ENCODE assay signal across 33 cellular contexts in the genomic region with DNA sequence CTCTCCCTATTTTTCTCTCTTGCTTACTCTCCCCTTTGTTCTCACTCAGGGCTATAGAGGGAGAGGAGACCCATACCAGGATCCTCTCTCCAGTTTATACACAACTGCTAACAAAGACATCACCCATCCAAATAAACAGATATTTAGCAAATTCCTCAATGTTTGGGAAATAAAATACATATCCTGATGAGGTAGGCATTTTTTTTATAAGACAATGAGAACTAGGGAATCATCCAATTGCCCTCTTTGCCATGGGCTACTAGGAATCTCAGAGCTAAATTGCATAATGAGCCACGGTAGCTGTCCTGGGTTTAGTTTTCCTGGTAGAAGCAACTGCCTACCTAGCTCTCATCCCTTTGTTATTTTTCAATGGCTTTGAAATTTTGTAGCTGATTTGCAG.
"Had no signal": no experiment of that assay in that cellular context is flagged by ENCODE, and none has a peak within 500 bp of the region (broad histone marks: within the 10 kb centered on the region; RNA-seq: fewer than 3 reads in every experiment).

No MANE protein-coding gene starts in this region.

- H3K27me3 Mint-ChIP-seq: activated B cell treated with CpG ODN at 0.5 μM for 24 hours; activated CD4-positive, alpha-beta memory T cell treated with anti-CD3 and anti-CD28 coated beads for 36 hours; activated CD8-positive, alpha-beta T cell treated with anti-CD3 and anti-CD28 coated beads for 36 hours; activated naive CD8-positive, alpha-beta T cell treated with anti-CD3 and anti-CD28 coated beads for 36 hours had no signal

- DNase-seq: activated B cell treated with CpG ODN at 0.5 μM for 24 hours; activated CD4-positive, alpha-beta memory T cell treated with anti-CD3 and anti-CD28 coated beads for 36 hours; activated CD4-positive, alpha-beta T cell treated with anti-CD3 and anti-CD28 coated beads for 4 hours; activated CD4-positive, alpha-beta T cell treated with anti-CD3 and anti-CD28 coated beads, Interleukin-2, amount 10 ng/mL, durations not matched to agents 24 days and 14 days; activated CD4-positive, alpha-beta T cell treated with anti-CD3 and anti-CD28 coated beads, Interleukin-2, amount 50 U/mL, for 1 hour; activated CD4-positive, alpha-beta T cell treated with anti-CD3 and anti-CD28 coated beads, Interleukin-2, amount 50 U/mL, for 4 hours; activated CD4-positive, CD25-positive, alpha-beta regulatory T cell treated with anti-CD3 and anti-CD28 coated beads, Interleukin-2, amount 50 U/mL, for 72 hours; activated CD8-positive, alpha-beta memory T cell treated with anti-CD3 and anti-CD28 coated beads, Interleukin-2, amount 50 U/mL, for 4 hours; activated CD8-positive, alpha-beta T cell treated with anti-CD3 and anti-CD28 coated beads for 36 hours; activated effector memory CD4-positive, alpha-beta T cell treated with anti-CD3 and anti-CD28 coated beads, Interleukin-2, amount 50 U/mL, for 16 hours; activated gamma-delta T cell treated with Interleukin-2 at 50 U/mL for 16 hours; activated naive CD4-positive, alpha-beta T cell; activated naive CD4-positive, alpha-beta T cell treated with anti-CD3 and anti-CD28 coated beads for 36 hours; activated naive CD4-positive, alpha-beta T cell treated with anti-CD3 and anti-CD28 coated beads, Interleukin-2, amount 50 U/mL, for 16 hours; activated naive CD8-positive, alpha-beta T cell treated with anti-CD3 and anti-CD28 coated beads for 36 hours; activated T-cell treated with anti-CD3 and anti-CD28 coated beads for 4 hours; activated T-cell treated with anti-CD3 and anti-CD28 coated beads, Interleukin-2, amount 50 U/mL, for 1 hour; activated T-cell treated with anti-CD3 and anti-CD28 coated beads, Interleukin-2, amount 50 U/mL, for 4 hours; activated T-cell treated with anti-CD3 and anti-CD28 coated beads, Interleukin-2, amount 50 U/mL, for 72 hours; amniotic stem cell; aorta; body of pancreas; brain microvascular endothelial cell; central memory CD4-positive, alpha-beta T cell; T-helper 2 cell; T-helper 9 cell had no signal

- H3K4me3 Mint-ChIP-seq: activated B cell treated with CpG ODN at 0.5 μM for 24 hours; activated CD4-positive, alpha-beta memory T cell treated with anti-CD3 and anti-CD28 coated beads for 36 hours; activated CD4-positive, alpha-beta T cell treated with anti-CD3 and anti-CD28 coated beads, Interleukin-2, amount 10 ng/mL, durations not matched to agents 24 days and 14 days; activated CD8-positive, alpha-beta T cell treated with anti-CD3 and anti-CD28 coated beads for 36 hours; activated naive CD4-positive, alpha-beta T cell treated with anti-CD3 and anti-CD28 coated beads for 36 hours; activated naive CD8-positive, alpha-beta T cell treated with anti-CD3 and anti-CD28 coated beads for 36 hours; activated T-cell treated with anti-CD3 and anti-CD28 coated beads, Interleukin-2, amount 50 U/mL, for 4 hours; activated T-cell treated with anti-CD3 and anti-CD28 coated beads, Interleukin-2, amount 50 U/mL, for 72 hours; activated T-helper 1 cell treated with anti-CD3 and anti-CD28 coated beads, Interleukin-12 subunit alpha, Interleukin-12 subunit beta, Interleukin-2, Interleukin-4 antibody, amounts not matched to agents 30 ng/mL and 10 ng/mL and 1 ng/mL, durations not matched to agents 14 hours and 24 hours and 36 hours; activated T-helper 17 cell treated with anti-CD3 and anti-CD28 coated beads, Interleukin-2, amount 50 U/mL, for 72 hours; T-helper 1 cell treated with Interleukin-12 subunit alpha and Interleukin-12 subunit beta and Interleukin-4 antibody, amounts not matched to agents 30 μg/mL and 1 μg/mL, for 36 hours; T-helper 2 cell treated with Interferon-gamma antibody and Interleukin-4, amounts not matched to agents 5 μg/mL and 100 μg/mL, for 36 hours had no signal

- H3K27ac Mint-ChIP-seq: activated B cell treated with CpG ODN at 0.5 μM for 24 hours; activated CD4-positive, alpha-beta memory T cell treated with anti-CD3 and anti-CD28 coated beads for 36 hours; activated CD4-positive, alpha-beta T cell treated with anti-CD3 and anti-CD28 coated beads, Interleukin-2, amount 10 ng/mL, durations not matched to agents 24 days and 14 days; activated CD8-positive, alpha-beta T cell treated with anti-CD3 and anti-CD28 coated beads for 36 hours; activated naive CD4-positive, alpha-beta T cell treated with anti-CD3 and anti-CD28 coated beads for 36 hours; activated naive CD8-positive, alpha-beta T cell treated with anti-CD3 and anti-CD28 coated beads for 36 hours; activated T-cell treated with anti-CD3 and anti-CD28 coated beads, Interleukin-2, amount 50 U/mL, for 72 hours; activated T-helper 1 cell treated with anti-CD3 and anti-CD28 coated beads, Interleukin-12 subunit alpha, Interleukin-12 subunit beta, Interleukin-2, Interleukin-4 antibody, amounts not matched to agents 30 ng/mL and 10 ng/mL and 1 ng/mL, durations not matched to agents 14 hours and 24 hours and 36 hours; activated T-helper 17 cell treated with anti-CD3 and anti-CD28 coated beads, Interleukin-2, amount 50 U/mL, for 72 hours; T-helper 1 cell treated with Interleukin-12 subunit alpha and Interleukin-12 subunit beta and Interleukin-4 antibody, amounts not matched to agents 30 μg/mL and 1 μg/mL, for 36 hours; T-helper 2 cell treated with Interferon-gamma antibody and Interleukin-4, amounts not matched to agents 5 μg/mL and 100 μg/mL, for 36 hours had no signal

- H3K9me3 Mint-ChIP-seq: activated B cell treated with CpG ODN at 0.5 μM for 24 hours; activated CD4-positive, alpha-beta memory T cell treated with anti-CD3 and anti-CD28 coated beads for 36 hours; activated CD4-positive, alpha-beta T cell treated with anti-CD3 and anti-CD28 coated beads, Interleukin-2, amount 10 ng/mL, durations not matched to agents 24 days and 14 days; activated CD8-positive, alpha-beta T cell treated with anti-CD3 and anti-CD28 coated beads for 36 hours; activated naive CD4-positive, alpha-beta T cell treated with anti-CD3 and anti-CD28 coated beads for 36 hours; activated naive CD4-positive, alpha-beta T cell treated with anti-CD3 and anti-CD28 coated beads, Interleukin-2, amount 50 U/mL, for 72 hours; activated naive CD8-positive, alpha-beta T cell treated with anti-CD3 and anti-CD28 coated beads for 36 hours; activated T-cell treated with anti-CD3 and anti-CD28 coated beads, Interleukin-2, amount 50 U/mL, for 4 hours; activated T-cell treated with anti-CD3 and anti-CD28 coated beads, Interleukin-2, amount 50 U/mL, for 72 hours; activated T-helper 1 cell treated with anti-CD3 and anti-CD28 coated beads, Interleukin-12 subunit alpha, Interleukin-12 subunit beta, Interleukin-2, Interleukin-4 antibody, amounts not matched to agents 30 ng/mL and 10 ng/mL and 1 ng/mL, durations not matched to agents 14 hours and 24 hours and 36 hours; activated T-helper 17 cell treated with anti-CD3 and anti-CD28 coated beads, Interleukin-2, amount 50 U/mL, for 72 hours; T-helper 1 cell treated with Interleukin-12 subunit alpha and Interleukin-12 subunit beta and Interleukin-4 antibody, amounts not matched to agents 30 μg/mL and 1 μg/mL, for 36 hours; T-helper 2 cell treated with Interferon-gamma antibody and Interleukin-4, amounts not matched to agents 5 μg/mL and 100 μg/mL, for 36 hours had no signal

- H3K4me1 Mint-ChIP-seq: activated CD4-positive, alpha-beta T cell treated with anti-CD3 and anti-CD28 coated beads, Interleukin-2, amount 10 ng/mL, durations not matched to agents 24 days and 14 days; activated naive CD8-positive, alpha-beta T cell treated with anti-CD3 and anti-CD28 coated beads for 36 hours; activated T-helper 17 cell treated with anti-CD3 and anti-CD28 coated beads, Interleukin-2, amount 50 U/mL, for 72 hours had no signal

- FAIRE-seq: astrocyte, TTC549 had no signal

- ATAC-seq: activated CD8-positive, alpha-beta T cell treated with anti-CD3 and anti-CD28 coated beads for 36 hours; activated naive CD4-positive, alpha-beta T cell treated with anti-CD3 and anti-CD28 coated beads, Interleukin-2, amount 50 U/mL, for 72 hours; activated T-cell treated with anti-CD3 and anti-CD28 coated beads, Interleukin-2, amount 50 U/mL, for 4 hours; activated T-cell treated with anti-CD3 and anti-CD28 coated beads, Interleukin-2, amount 50 U/mL, for 72 hours; activated T-helper 17 cell treated with anti-CD3 and anti-CD28 coated beads, Interleukin-2, amount 50 U/mL, for 72 hours; body of pancreas had no signal
